In the genomic region with DNA sequence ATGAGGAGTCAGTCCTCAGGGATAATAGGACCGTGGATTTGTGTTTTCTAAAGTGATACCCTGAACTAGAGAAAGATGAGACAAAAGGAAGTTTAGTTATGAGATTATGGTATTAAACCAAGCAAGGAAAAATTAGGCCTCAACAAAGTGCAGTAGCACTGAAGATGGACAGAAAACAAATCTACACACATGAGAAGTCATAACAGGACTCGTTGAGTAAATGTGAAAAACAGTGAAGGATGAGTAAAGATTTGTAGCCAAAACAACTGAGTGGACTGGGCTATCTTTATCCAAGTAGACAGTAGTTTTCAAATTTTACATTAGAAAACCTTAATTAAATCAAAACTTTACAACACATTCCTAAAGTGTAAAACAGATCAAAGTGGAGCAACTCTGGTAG, we compare ENCODE assay signal across 27 cellular contexts. TPM values are rescaled to one million over a fixed set of nuclear protein-coding genes. Genes with fewer than 3 reads are reported as not detected.
DNase-seq lines count a peak whose midpoint lies in the region; ATAC-seq, FAIRE-seq and TF ChIP-seq lines count a peak whose summit lies in the region.
"Had no signal": no experiment of that assay in that cellular context is flagged by ENCODE, and none has a peak within 500 bp of the region (broad histone marks: within the 10 kb centered on the region; RNA-seq: fewer than 3 reads in every experiment).

No MANE protein-coding gene starts in this region.

- RAD21 ChIA-PET in GM12878 (lab: Charles Lee; ENCODE audit: unreplicated experiment), result no interaction called here

- no peak for TF ChIP-seq CTCF in GM12878 (IDR thresholded peaks at IDR 0.05 in 2 of 3, conservative IDR thresholded peaks at IDR 0.05 in 1 of 3; ENCODE audit: control insufficient read depth in 2 of 3, extremely low read depth in 1 of 3, insufficient read depth in 1 of 3, low read depth in 3 of 3, low read length in 3 of 3)

- POLR2A ChIA-PET in GM12878 (lab: Charles Lee), result interaction anchor here (0.6 to 0.7 kb wide), 2 partner anchors 45 to 57 kb away, joined by 3 to 7 read pairs; no protein-coding TSS in a partner anchor

- BruUV-seq in GM12878 (replicated peaks; lab: Mats Ljungman, UMichigan), result no TSS peak

- DNase-seq in GM19239 (ENCODE audit: insufficient read length, low spot score), result no peak
- no peak for DNase-seq in GM12878 (ENCODE audit: low read depth, low spot score)
- DNase-seq in NCI-H2081 treated with DMSO at 0.1 percent for 48 hours (lab: John Stamatoyannopoulos, UW), result no peak
- DNase-seq: activated CD4-positive, alpha-beta T cell treated with anti-CD3 and anti-CD28 coated beads, Interleukin-2, amount 10 ng/mL, durations not matched to agents 24 days and 14 days; adrenal gland; DMS53; H9; left colon; mammary epithelial cell; NCI-H1694; NCI-H2171; NCI-H510A; PC-9; Right ventricle myocardium superior; substantia nigra; upper lobe of left lung had no signal

- SMC1A ChIA-PET in GM12878 (lab: Charles Lee; ENCODE audit: uncharacterized antibody, unreplicated experiment), result no interaction called here

- H3K36me3 ChIP-seq in GM12878 (ENCODE audit: control insufficient read depth in 2 of 2, insufficient read depth in 2 of 2, low read length in 1 of 2), result peaks cover 3 to 33% of the 10 kb centered on the region in 2 experiments

- H3K4me2 ChIP-seq in GM12878 (ENCODE audit: control insufficient read depth, insufficient read depth), result no peak overlapping the region
- H3K4me2 ChIP-seq: BLaER1 treated with 17β-estradiol and CSF1 and Interleukin-3, amounts not matched to agents 10 nM and 100 nM; hepatocyte; neural progenitor cell; PC-9 had no signal

- no peaks in the 10 kb centered on the region for H3K27me3 ChIP-seq in GM12878 (replicated peaks in 1 of 2; ENCODE audit: control insufficient read depth in 2 of 2, insufficient read depth in 2 of 2, low read length in 1 of 2)
- H3K27me3 ChIP-seq: adrenal gland; BLaER1 treated with 17β-estradiol and CSF1 and Interleukin-3, amounts not matched to agents 10 nM and 100 nM; gastroesophageal sphincter; hepatocyte; neural progenitor cell; upper lobe of left lung had no signal

- H4K20me1 ChIP-seq in GM12878 (ENCODE audit: control insufficient read depth, insufficient read depth), result no peaks in the 10 kb centered on the region

- no peak overlapping the region for H3K4me3 ChIP-seq in GM12878
- H3K4me3 ChIP-seq: adrenal gland; BLaER1 treated with 17β-estradiol and CSF1 and Interleukin-3, amounts not matched to agents 10 nM and 100 nM; gastroesophageal sphincter; hepatocyte; neural progenitor cell; PC-9; upper lobe of left lung had no signal

- CTCF ChIA-PET in GM12878 (lab: Yijun Ruan, JAX), result no interaction called here

- H3K27ac ChIP-seq in GM12878 (ENCODE audit: control insufficient read depth, insufficient read depth), result no peak overlapping the region
- H3K27ac ChIP-seq: adrenal gland; BLaER1 treated with 17β-estradiol and CSF1 and Interleukin-3, amounts not matched to agents 10 nM and 100 nM; gastroesophageal sphincter; hepatocyte; neural progenitor cell; parathyroid adenoma; PC-9; upper lobe of left lung; VCaP had no signal

- FAIRE-seq in GM19239 (lab: Jason Lieb, UNC), result peak; percentile 35
- FAIRE-seq in GM12878 (lab: Jason Lieb, UNC), result no peak
- FAIRE-seq: endothelial cell of umbilical vein had no signal

- no peak for TF ChIP-seq POLR2A in GM12878 (IDR thresholded peaks at IDR 0.05; ENCODE audit: low read depth, low read length)

- H3K4me1 ChIP-seq in GM12878 (ENCODE audit: control insufficient read depth, insufficient read depth, low read length), result no peaks in the 10 kb centered on the region
- H3K4me1 ChIP-seq: adrenal gland, gastroesophageal sphincter, neural progenitor cell, parathyroid adenoma, upper lobe of left lung had no signal

- H3K9ac ChIP-seq in GM12878 (ENCODE audit: control insufficient read depth, insufficient read depth, low read length), result no peak overlapping the region
- H3K9ac ChIP-seq: neural progenitor cell, parathyroid adenoma had no signal

- TF ChIP-seq RAD21 in GM12878 (IDR thresholded peaks at IDR 0.05; ENCODE audit: insufficient read depth, low read depth, low read length), result no peak

- TF ChIP-seq EP300 in GM12878 (IDR thresholded peaks at IDR 0.05; ENCODE audit: borderline replicate concordance in 1 of 2, control insufficient read depth in 1 of 2, low read depth in 2 of 2, low read length in 2 of 2), result no peak

- intact Hi-C loops in GM12878 (cut with micrococcal nuclease; ENCODE audit: unreplicated experiment), result no loop called here

- H2AFZ ChIP-seq in GM12878 (ENCODE audit: control insufficient read depth, low read depth, low read length), result no peak overlapping the region
- H2AFZ ChIP-seq: hepatocyte, neural progenitor cell, parathyroid adenoma, PC-9 had no signal

- ATAC-seq in GM18511 (IDR thresholded peaks at IDR 0.05; ENCODE audit: unreplicated experiment) (peak; percentile 63), HG03565 (IDR thresholded peaks at IDR 0.05; ENCODE audit: unreplicated experiment) (peak; percentile 69), GM12878 (no peak), GM21447 (IDR thresholded peaks at IDR 0.05; ENCODE audit: unreplicated experiment) (no peak), GM21825 (IDR thresholded peaks at IDR 0.05; ENCODE audit: unreplicated experiment) (no peak)
- ATAC-seq: gastroesophageal sphincter, left colon had no signal

- in situ Hi-C loops in GM12878 (cut with MboI), result no loop called here

- peaks cover 3% of the 10 kb centered on the region for H3K79me2 ChIP-seq in GM12878 (ENCODE audit: control insufficient read depth, insufficient read depth, low read length)

- H3K9me3 ChIP-seq in GM12878 (replicated peaks; ENCODE audit: control insufficient read depth, insufficient read depth, low read length), result no peaks in the 10 kb centered on the region
- H3K9me3 ChIP-seq: adrenal gland; BLaER1 treated with 17β-estradiol and CSF1 and Interleukin-3, amounts not matched to agents 10 nM and 100 nM; gastroesophageal sphincter; upper lobe of left lung had no signal

- 0% methylated on average over 2 of the region's 2 CpGs for WGBS in GM12878 (ENCODE audit: insufficient coverage, insufficient replicate concordance, low lambda C conversion rate, missing lambda C conversion rate)

TF ChIP-seq in GM12878, 131 proteins besides CTCF, POLR2A, EP300 and RAD21 (continues in another document):
- TF ChIP-seq SUZ12 (IDR thresholded peaks at IDR 0.05; ENCODE audit: unreplicated experiment) (no peak), CHD4 (IDR thresholded peaks at IDR 0.05) (no peak), BACH1 (IDR thresholded peaks at IDR 0.05; ENCODE audit: borderline replicate concordance) (no peak), PBX3 (IDR thresholded peaks at IDR 0.05; ENCODE audit: insufficient replicate concordance, low read depth, low read length) (no peak), NFIC (IDR thresholded peaks at IDR 0.05; ENCODE audit: low read depth, low read length) (no peak)

RNA-seq across cellular contexts. Expression of gene EPRS1, which starts 15.0 kb away (rescaled TPM):
- 83.7 and 84.9 TPM in 2 replicates for total RNA-seq in GM12878 (2013; cell fraction: nucleolus; rRNA removed)
- total RNA-seq in GM12878 (2014; rRNA removed), result 130 and 136 TPM in 2 replicates
- 154 and 175 TPM in 2 replicates for total RNA-seq in GM12878 (2014; rRNA removed; fragmentation: Illumina TruSeq; extraction: Trizol)
- 124 and 126 TPM in 2 replicates for total RNA-seq in GM12878 (2021)
- polyA plus RNA-seq in GM12878 (2011; ENCODE audit: low read depth), result 60.4 TPM
- 126 and 127 TPM in 2 replicates for polyA plus RNA-seq in GM12878 (2011; rRNA removed)
- 44.1 and 50.4 TPM in 2 replicates for polyA plus RNA-seq in GM12878 (2011; cell fraction: cytosol; rRNA removed)
- 41.4 and 45.4 TPM in 2 replicates for polyA plus RNA-seq in GM12878 (2011; cell fraction: nucleus; rRNA removed)
- polyA plus RNA-seq in GM12878 (2012), result 93.7 and 101 TPM in 2 replicates
- polyA plus RNA-seq in GM12878 (2014; fragmentation: Illumina TruSeq; extraction: Trizol), result 123 TPM in 2 replicates
- 100 to 1,000 TPM in 1 of 2 experiments, 10 to 100 TPM in 1; 94.6 to 104 TPM for polyA plus RNA-seq in GM12878 (2014; fragmentation: Nextera tagmentation; extraction: Ambion mirVana)
- polyA plus RNA-seq in GM12878 (2014; rRNA removed), result 68.2 and 69.4 TPM in 2 replicates
- polyA plus RNA-seq in GM12878 (2016; fragmentation: Nextera tagmentation; extraction: Ambion mirVana), result 100 to 1,000 TPM; 110 to 114 TPM
- 115 and 120 TPM in 2 replicates for polyA minus RNA-seq in GM12878 (2011; rRNA and poly(A)+ RNA removed)
- polyA minus RNA-seq in GM12878 (2011; cell fraction: cytosol; rRNA and poly(A)+ RNA removed), result 52.1 and 68.5 TPM in 2 replicates
- polyA minus RNA-seq in GM12878 (2011; cell fraction: nucleus; rRNA and poly(A)+ RNA removed), result 22.4 and 25.5 TPM in 2 replicates

RNA-seq across cellular contexts. Expression of gene BPNT1, which starts 58.3 kb away (rescaled TPM):
- total RNA-seq in GM12878 (2013; cell fraction: nucleolus; rRNA removed), result 40.5 and 46.5 TPM in 2 replicates
- total RNA-seq in GM12878 (2014; rRNA removed), result 35.5 and 42.4 TPM in 2 replicates
- total RNA-seq in GM12878 (2014; rRNA removed; fragmentation: Illumina TruSeq; extraction: Trizol), result 43.1 and 43.5 TPM in 2 replicates
- 40.6 and 41.7 TPM in 2 replicates for total RNA-seq in GM12878 (2021)
- polyA plus RNA-seq in GM12878 (2011; ENCODE audit: low read depth), result 32.7 TPM
- polyA plus RNA-seq in GM12878 (2011; rRNA removed), result 59.2 and 68.8 TPM in 2 replicates
- 48.3 and 54.8 TPM in 2 replicates for polyA plus RNA-seq in GM12878 (2011; cell fraction: cytosol; rRNA removed)
- polyA plus RNA-seq in GM12878 (2011; cell fraction: nucleus; rRNA removed), result 33.0 and 52.0 TPM in 2 replicates
- polyA plus RNA-seq in GM12878 (2012), result 32.0 and 34.3 TPM in 2 replicates
- polyA plus RNA-seq in GM12878 (2014; fragmentation: Illumina TruSeq; extraction: Trizol), result 62.1 and 82.8 TPM in 2 replicates
- 10 to 100 TPM; 55.9 to 78.4 TPM for polyA plus RNA-seq in GM12878 (2014; fragmentation: Nextera tagmentation; extraction: Ambion mirVana)
- 38.9 and 47.8 TPM in 2 replicates for polyA plus RNA-seq in GM12878 (2014; rRNA removed)
- 10 to 100 TPM; 36.1 to 37.4 TPM for polyA plus RNA-seq in GM12878 (2016; fragmentation: Nextera tagmentation; extraction: Ambion mirVana)
- polyA minus RNA-seq in GM12878 (2011; rRNA and poly(A)+ RNA removed), result 137 and 147 TPM in 2 replicates
- polyA minus RNA-seq in GM12878 (2011; cell fraction: cytosol; rRNA and poly(A)+ RNA removed), result 14.0 and 17.2 TPM in 2 replicates
- polyA minus RNA-seq in GM12878 (2011; cell fraction: nucleus; rRNA and poly(A)+ RNA removed), result 15.4 and 15.8 TPM in 2 replicates

Comparison
In these comparisons a context has a peak if more than half of its experiments do, and no peak if none do; other contexts are left out.
1. ATAC-seq: peak in GM18511 (single experiment) and HG03565 (single experiment); none in GM12878 (single experiment), GM21447 (single experiment) and GM21825 (single experiment).